Comparison of ENCODE assay signal across 8 cellular contexts in genomic region chr19:3762501-3763459, GRCh38. TPM values are rescaled to one million over a fixed set of nuclear protein-coding genes. Genes with fewer than 3 reads are reported as not detected.
DNase-seq lines count a peak whose midpoint lies in the region; ATAC-seq and TF ChIP-seq lines count a peak whose summit lies in the region.

Gene MRPL54, plus strand, starts transcription at chr19:3762682. Its CDS starts 19 bp downstream, at chr19:3762701.

- ATAC-seq in GM18909 (IDR thresholded peaks at IDR 0.05; ENCODE audit: poor library complexity, unreplicated experiment) = peak; percentile 80
- ATAC-seq in HG03175 (IDR thresholded peaks at IDR 0.05; ENCODE audit: unreplicated experiment) = peak; percentile 77
- peak; percentile 91 for ATAC-seq in WTC11

- POLR2A ChIA-PET in AG04450 (lab: Yijun Ruan, JAX) = interaction anchor here (0.5 to 1.6 kb wide), 10 partner anchors 22 to 1861 kb away, joined by 3 to 13 read pairs (median 4); partner anchors contain the start of genes DAPK3 and EEF2
- POLR2A ChIA-PET in WTC11 (lab: Charles Lee) = interaction anchor here (0.5 to 1.6 kb wide), 12 partner anchors 9 to 1543 kb away, joined by 3 to 6 read pairs (median 4); partner anchors contain the start of genes DAPK3 and EEF2

- peak within 1 kb of the TSS; percentile 99 for H3K4me3 ChIP-seq in AG04450 (ENCODE audit: low read depth, low read length)
- H3K4me3 ChIP-seq in cardiac fibroblast (replicated peaks in 1 of 2; ENCODE audit: low read depth in 2 of 2, low read length in 2 of 2) = peak within 1 kb of the TSS; percentile 78 to 85

- no peaks in the 10 kb centered on the region; the same call in 1 of the 2 replicates for H3K9me3 ChIP-seq in AG04450 (ENCODE audit: control insufficient read depth, insufficient read depth, low read length)

- H3K36me3 Mint-ChIP-seq in WTC11 = peaks cover 5% of the 10 kb centered on the region
- H3K36me3 Mint-ChIP-seq in immature natural killer cell = peaks cover 0 to 4% (median 0%) of the 10 kb centered on the region in 3 donors

- no peak for TF ChIP-seq CTCF in AG04450 (IDR thresholded peaks at IDR 0.05; ENCODE audit: low read depth, low read length)
- no peak for TF ChIP-seq CTCF in WTC11 (IDR thresholded peaks at IDR 0.05)
- TF ChIP-seq CTCF in cardiac fibroblast (IDR thresholded peaks at IDR 0.05; ENCODE audit: low read depth, low read length) = no peak

- H3K27ac Mint-ChIP-seq in WTC11 (peak within 1 kb of the TSS; percentile 95), immature natural killer cell (peak within 1 kb of the TSS; percentile 100)

- DNase-seq in AG04450 (ENCODE audit: low read depth, low spot score) (peak; percentile 98), NCI-H226 (peak; percentile 96), WTC11 (ENCODE audit: low spot score) (peak; percentile 99), cardiac fibroblast (ENCODE audit: low read depth in 2 of 2) (peak; percentile 99 to 100), immature natural killer cell (peak; percentile 100), smooth muscle cell of the brain vasculature (ENCODE audit: low read depth, low spot score) (peak; percentile 99)

- peak within 1 kb of the TSS; percentile 98 for H3K27ac ChIP-seq in AG04450 (ENCODE audit: low read depth, low read length)

- peaks cover 3% of the 10 kb centered on the region; the same call in 1 of the 2 replicates for H3K27me3 Mint-ChIP-seq in WTC11 (ENCODE audit: low read depth)
- peaks cover 12 to 20% (median 19%) of the 10 kb centered on the region in 3 donors for H3K27me3 Mint-ChIP-seq in immature natural killer cell (ENCODE audit: low read depth in 3 of 3)

- H3K27me3 ChIP-seq in AG04450 (ENCODE audit: control insufficient read depth, insufficient read depth, low read length) = no peaks in the 10 kb centered on the region

- CTCF ChIA-PET in AG04450 (lab: Charles Lee) = interaction anchor here (0.6 to 1.6 kb wide), 5 partner anchors 22 to 278 kb away, joined by 3 to 7 read pairs (median 5); no protein-coding TSS in a partner anchor
- CTCF ChIA-PET in WTC11 (lab: Charles Lee) = interaction anchor here (0.6 to 3.1 kb wide), 25 partner anchors 8 to 1908 kb away, joined by 3 to 24 read pairs (median 4); partner anchors contain the start of genes ATCAY, DAPK3 and NMRK2

- H3K9me3 Mint-ChIP-seq in WTC11 (no peaks in the 10 kb centered on the region), immature natural killer cell (peaks cover 0 to 3% (median 0%) of the 10 kb centered on the region in 6 donors)

- H3K4me3 Mint-ChIP-seq in WTC11 = peak within 1 kb of the TSS; percentile 97
- H3K4me3 Mint-ChIP-seq in immature natural killer cell = peak within 1 kb of the TSS; percentile 97 to 99 (median 98)

- H3K4me1 Mint-ChIP-seq in WTC11 (peaks cover 8% of the 10 kb centered on the region), immature natural killer cell (peaks cover 29 to 45% of the 10 kb centered on the region in 2 donors)

TF ChIP-seq in WTC11, 78 proteins besides CTCF, POLR2A, EP300 and RAD21 (continues in another document):
- TF ChIP-seq ZNF138 (CRISPR knock-in tag; conservative IDR thresholded peaks at IDR 0.05) (no peak), CREB1 (CRISPR knock-in tag; IDR thresholded peaks at IDR 0.05) (no peak), GRHL2 (CRISPR knock-in tag; IDR thresholded peaks at IDR 0.05; ENCODE audit: insufficient replicate concordance, severe bottlenecking) (no peak), KAT7 (CRISPR knock-in tag; IDR thresholded peaks at IDR 0.05; ENCODE audit: borderline replicate concordance) (no peak), USF2 (CRISPR knock-in tag; IDR thresholded peaks at IDR 0.05) (0 out of 2 replicates have a peak, but pooled peaks have one; percentile 13), PRDM15 (CRISPR knock-in tag; IDR thresholded peaks at IDR 0.05) (no peak), ZNF263 (CRISPR knock-in tag; IDR thresholded peaks at IDR 0.05; ENCODE audit: low read depth) (no peak), USF1 (CRISPR knock-in tag; IDR thresholded peaks at IDR 0.05) (0 out of 2 replicates have a peak, but pooled peaks have one; percentile 22), ZBTB21 (CRISPR knock-in tag; IDR thresholded peaks at IDR 0.05; ENCODE audit: borderline replicate concordance) (no peak), ATF2 (CRISPR knock-in tag; IDR thresholded peaks at IDR 0.05; ENCODE audit: borderline replicate concordance, low read depth) (no peak), NFYB (CRISPR knock-in tag; conservative IDR thresholded peaks at IDR 0.05; ENCODE audit: low read depth) (no peak), GABPB1 (CRISPR knock-in tag; IDR thresholded peaks at IDR 0.05) (peak; percentile 84), ZNF423 (CRISPR knock-in tag; IDR thresholded peaks at IDR 0.05) (no peak), AR (CRISPR knock-in tag; IDR thresholded peaks at IDR 0.05) (no peak), ETV6 (CRISPR knock-in tag; IDR thresholded peaks at IDR 0.05) (peak; percentile 78), GTF2I (CRISPR knock-in tag; conservative IDR thresholded peaks at IDR 0.05) (peak; percentile 91)

RNA-seq across cellular contexts. Expression of gene MRPL54, which starts in this region (rescaled TPM):
- polyA plus RNA-seq in AG04450 (2011; rRNA removed) (31.2 and 36.9 TPM in 2 replicates), immature natural killer cell (100 to 1,000 TPM; 116 to 167 (median 122) TPM)
- 8.2 and 9.8 TPM in 2 replicates for polyA minus RNA-seq in AG04450 (2011; rRNA and poly(A)+ RNA removed)
- 60.9 to 65.3 TPM (median 62.3 TPM) in 3 replicates for total RNA-seq in WTC11 (2021)

Comparison
In these comparisons a context has a peak if more than half of its experiments do, and no peak if none do; other contexts are left out.
1. Peak in every context shown above with its lines: DNase-seq, ATAC-seq, H3K4me3 ChIP-seq and H3K27ac ChIP-seq.